In genomic region chr9:91589101-91589553, GRCh38 we compare ENCODE assay signal across 12 cellular contexts.
DNase-seq lines count a peak whose midpoint lies in the region; ATAC-seq, FAIRE-seq and TF ChIP-seq lines count a peak whose summit lies in the region.
"Had no signal": no experiment of that assay in that cellular context is flagged by ENCODE, and none has a peak within 500 bp of the region (broad histone marks: within the 10 kb centered on the region; RNA-seq: fewer than 3 reads in every experiment).

No MANE protein-coding gene starts in this region.

- TF ChIP-seq EP300 in esophagus muscularis mucosa (IDR thresholded peaks at IDR 0.05), result no peak

- no peaks in the 10 kb centered on the region for H3K27me3 ChIP-seq in esophagus muscularis mucosa
- H3K27me3 ChIP-seq in pancreas, result no peaks in the 10 kb centered on the region
- H3K27me3 ChIP-seq in CD4-positive, alpha-beta memory T cell (ENCODE audit: insufficient read depth, low read length), result no peaks in the 10 kb centered on the region

- CTCF ChIA-PET in CD4-positive, alpha-beta memory T cell (lab: Charles Lee; ENCODE audit: partially characterized antibody), result no interaction called here

- POLR2A ChIA-PET in CD4-positive, alpha-beta memory T cell (lab: Charles Lee; ENCODE audit: partially characterized antibody), result no interaction called here

- no peaks in the 10 kb centered on the region for H3K9me3 Mint-ChIP-seq in CD4-positive, alpha-beta memory T cell
- H3K9me3 Mint-ChIP-seq: central memory CD8-positive, alpha-beta T cell had no signal

- H3K36me3 Mint-ChIP-seq in CD4-positive, alpha-beta memory T cell, result no peaks in the 10 kb centered on the region

- no peak overlapping the region for H3K27ac Mint-ChIP-seq in CD4-positive, alpha-beta memory T cell

- no peak for FAIRE-seq in pancreas (lab: Jason Lieb, UNC)
- FAIRE-seq: HTR-8/SVneo had no signal

- ATAC-seq in pancreas (peak in 3 of 4 donors; percentile 48 to 76 (median 50)), GM18519 (IDR thresholded peaks at IDR 0.05; ENCODE audit: low FRiP score, unreplicated experiment) (no peak), GM18511 (IDR thresholded peaks at IDR 0.05; ENCODE audit: unreplicated experiment) (no peak)

- no peak for TF ChIP-seq POLR2A in esophagus muscularis mucosa (IDR thresholded peaks at IDR 0.05; ENCODE audit: low read depth)

- 30% methylated on average over 3 of the region's 7 CpGs for WGBS in esophagus muscularis mucosa
- WGBS in pancreas, 2 donors, result 44 to 45% methylated on average over 7 of the region's 7 CpGs

- no peak for TF ChIP-seq CTCF in esophagus muscularis mucosa (IDR thresholded peaks at IDR 0.05)
- no peak for TF ChIP-seq CTCF in pancreas (IDR thresholded peaks at IDR 0.05)

- H3K27ac ChIP-seq in esophagus muscularis mucosa (replicated peaks in 1 of 4), result no peak overlapping the region
- no peak overlapping the region for H3K27ac ChIP-seq in pancreas
- H3K27ac ChIP-seq in CD4-positive, alpha-beta memory T cell (ENCODE audit: low read depth, low read length), result no peak overlapping the region

- H3K4me1 ChIP-seq in esophagus muscularis mucosa, result peaks cover 0 to 8% (median 0%) of the 10 kb centered on the region in 4 donors
- H3K4me1 ChIP-seq in pancreas, result no peaks in the 10 kb centered on the region
- no peaks in the 10 kb centered on the region for H3K4me1 ChIP-seq in CD4-positive, alpha-beta memory T cell (ENCODE audit: insufficient read depth, low read length)

- peaks cover 11 to 13% of the 10 kb centered on the region in 2 donors for H3K27me3 Mint-ChIP-seq in CD4-positive, alpha-beta memory T cell
- H3K27me3 Mint-ChIP-seq: central memory CD8-positive, alpha-beta T cell had no signal

- DNase-seq in DMS79 treated with DMSO at 0.1 percent for 48 hours (lab: John Stamatoyannopoulos, UW) (peak; percentile 23), NCI-H1092 (lab: John Stamatoyannopoulos, UW) (peak; percentile 52), esophagus muscularis mucosa (ENCODE audit: extremely low spot score) (peak; percentile 80), pancreas (peak in 3 of 6 donors; percentile 5 to 38 (median 17))
- no peak for DNase-seq in NK-92 treated with Interleukin-12 subunit alpha and Interleukin-12 subunit beta, amount 100 ng/mL, for 24 hours (lab: John Stamatoyannopoulos, UW)
- DNase-seq in CD4-positive, alpha-beta memory T cell, result no peak
- DNase-seq: NCI-H1694; stimulated activated naive CD4-positive, alpha-beta T cell treated with Interleukin-2 at 50 U/mL for 16 hours had no signal

- H3K9me3 ChIP-seq in esophagus muscularis mucosa (no peaks in the 10 kb centered on the region), pancreas (no peaks in the 10 kb centered on the region)
- no peaks in the 10 kb centered on the region for H3K9me3 ChIP-seq in CD4-positive, alpha-beta memory T cell (ENCODE audit: control insufficient read depth in 1 of 2, low read length in 2 of 2)

- H3K4me3 ChIP-seq in esophagus muscularis mucosa, result no peak overlapping the region
- no peak overlapping the region for H3K4me3 ChIP-seq in pancreas
- H3K4me3 ChIP-seq in CD4-positive, alpha-beta memory T cell (ENCODE audit: low read length in 2 of 2), result no peak overlapping the region

- H3K36me3 ChIP-seq in esophagus muscularis mucosa (no peaks in the 10 kb centered on the region), pancreas (no peaks in the 10 kb centered on the region)
- no peaks in the 10 kb centered on the region for H3K36me3 ChIP-seq in CD4-positive, alpha-beta memory T cell (ENCODE audit: insufficient read depth, low read length)

- H3K4me1 Mint-ChIP-seq in CD4-positive, alpha-beta memory T cell, result no peaks in the 10 kb centered on the region
- H3K4me1 Mint-ChIP-seq: central memory CD8-positive, alpha-beta T cell had no signal

- no peak overlapping the region for H3K4me3 Mint-ChIP-seq in CD4-positive, alpha-beta memory T cell
- H3K4me3 Mint-ChIP-seq: central memory CD8-positive, alpha-beta T cell had no signal

- intact Hi-C loops in esophagus muscularis mucosa (cut with DNase I) (no loop called here), pancreas (cut with DNase I) (no loop called here)
- intact Hi-C loops in CD4-positive, alpha-beta memory T cell (cut with micrococcal nuclease), result no loop called here

Comparison
In these comparisons a context has a peak if more than half of its experiments do, and no peak if none do; other contexts are left out.
1. DNase-seq: peak in DMS79 treated with DMSO at 0.1 percent for 48 hours (single experiment), NCI-H1092 (single experiment) and esophagus muscularis mucosa (single experiment); none in NK-92 treated with Interleukin-12 subunit alpha and Interleukin-12 subunit beta, amount 100 ng/mL, for 24 hours (single experiment) and CD4-positive, alpha-beta memory T cell (0 of 5).
2. ATAC-seq: peak in pancreas (3 of 4); none in GM18519 (single experiment) and GM18511 (single experiment).